22 cellular contexts compared by ENCODE assay signal in the genomic region with DNA sequence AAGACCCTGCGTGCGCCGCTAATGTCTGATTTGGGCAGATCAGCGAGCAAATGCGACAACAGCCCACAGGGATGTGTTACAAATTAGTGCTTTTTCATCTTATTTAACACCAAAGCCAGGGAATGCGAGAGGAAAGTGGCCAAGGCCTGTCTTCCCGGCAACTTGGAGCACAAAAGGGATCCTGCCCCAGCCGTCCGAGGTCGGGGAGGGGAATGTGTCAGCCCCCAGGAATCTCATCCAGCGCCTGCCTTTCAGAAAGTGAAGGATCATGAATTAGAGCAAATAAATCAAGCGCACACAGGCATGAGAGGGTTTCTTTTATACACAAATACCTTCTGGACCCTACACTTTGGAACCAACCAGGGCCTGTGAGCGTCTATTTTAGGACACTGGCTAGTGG.
DNase-seq lines count a peak whose midpoint lies in the region; ATAC-seq, FAIRE-seq and TF ChIP-seq lines count a peak whose summit lies in the region.
"Had no signal": no experiment of that assay in that cellular context is flagged by ENCODE, and none has a peak within 500 bp of the region (broad histone marks: within the 10 kb centered on the region; RNA-seq: fewer than 3 reads in every experiment).

No MANE protein-coding gene starts in this region.

- H3K27ac ChIP-seq in astrocyte (ENCODE audit: low read depth, low read length): peak overlapping the region; percentile 25
- no peak overlapping the region for H3K27ac ChIP-seq in mesenchymal stem cell (ENCODE audit: low read length, poor library complexity, severe bottlenecking)
- no peak overlapping the region for H3K27ac ChIP-seq in thyroid gland

- H3K9ac ChIP-seq in astrocyte (ENCODE audit: low read length) (peak overlapping the region; percentile 50), mesenchymal stem cell (ENCODE audit: low read length) (no peak overlapping the region)

- H3K79me1 ChIP-seq in mesenchymal stem cell (replicated peaks; ENCODE audit: low read length, poor library complexity, severe bottlenecking): no peaks in the 10 kb centered on the region

- H3K4ac ChIP-seq in mesenchymal stem cell (ENCODE audit: low read depth in 1 of 2, low read length in 2 of 2): no peak overlapping the region

- intact Hi-C loops in thyroid gland (cut with DNase I): no loop called here

- H2BK15ac ChIP-seq in mesenchymal stem cell (ENCODE audit: low read depth, poor library complexity, severe bottlenecking): peak overlapping the region; percentile 16

- H3K36me3 ChIP-seq in astrocyte (ENCODE audit: insufficient read depth, low read length): no peaks in the 10 kb centered on the region
- H3K36me3 ChIP-seq in mesenchymal stem cell (ENCODE audit: control insufficient read depth in 1 of 2, insufficient read depth in 2 of 2, low read depth in 1 of 2, low read length in 2 of 2): peaks cover 0 to 2% of the 10 kb centered on the region in 2 experiments
- no peaks in the 10 kb centered on the region for H3K36me3 ChIP-seq in thyroid gland

- ATAC-seq in HG03095 (IDR thresholded peaks at IDR 0.05; ENCODE audit: unreplicated experiment) (no peak), GM19463 (IDR thresholded peaks at IDR 0.05; ENCODE audit: unreplicated experiment) (no peak)

- H3K14ac ChIP-seq in mesenchymal stem cell (ENCODE audit: low read length in 2 of 2): no peak overlapping the region

- H2BK5ac ChIP-seq in mesenchymal stem cell (ENCODE audit: low read depth, low read length, poor library complexity, severe bottlenecking): no peak overlapping the region

- WGBS in mesenchymal stem cell: 61% methylated on average over 13 of the region's 13 CpGs
- WGBS in thyroid gland, 2 donors: 80 to 86% methylated on average over 13 of the region's 13 CpGs

- no peaks in the 10 kb centered on the region for H3K9me3 Mint-ChIP-seq in astrocyte (ENCODE audit: unreplicated experiment)

- DNase-seq in GM13977 (ENCODE audit: low spot score) (peak; percentile 6), astrocyte (ENCODE audit: low read depth) (peak; percentile 71), mesenchymal stem cell (no peak), retina (peak; percentile 49), SKM-1 treated with dmso at 0.1 percent for 144 hours (lab: John Stamatoyannopoulos, UW; ENCODE audit: unreplicated experiment) (no peak), thyroid gland (no peak)
- DNase-seq: 8988T, Caco-2, KBM-7, MV-4-11, NCI-H1417, NCI-H1930, NCI-H226, NCI-H524, NCI-H82, OCI-M1, SHP77 treated with DMSO at 0.1 percent for 48 hours had no signal

- no peaks in the 10 kb centered on the region for H4K20me1 ChIP-seq in astrocyte (ENCODE audit: insufficient read depth, low read length)

- no peak overlapping the region for H4K8ac ChIP-seq in mesenchymal stem cell (ENCODE audit: low read length)

- in situ Hi-C loops in GM13977 (cut with MboI; ENCODE audit: low pct_unique_long_range_greater_than_20kb, low sequenced_read_pairs, unreplicated experiment): loop anchor here (10.0 kb wide), 1 partner anchor 504 kb away; a partner anchor contains a TSS

- H3K79me2 ChIP-seq in astrocyte (ENCODE audit: insufficient read depth, low read length): no peaks in the 10 kb centered on the region

- peaks cover 3% of the 10 kb centered on the region for H3K36me3 Mint-ChIP-seq in astrocyte (ENCODE audit: low read depth, unreplicated experiment)
- H3K36me3 Mint-ChIP-seq: CD14-positive monocyte had no signal

- no peak overlapping the region for H3K4me3 Mint-ChIP-seq in astrocyte (ENCODE audit: unreplicated experiment)
- H3K4me3 Mint-ChIP-seq: CD14-positive monocyte had no signal

- H2BK120ac ChIP-seq in mesenchymal stem cell (ENCODE audit: low read depth, low read length): no peak overlapping the region

- H3K27ac Mint-ChIP-seq in astrocyte (ENCODE audit: unreplicated experiment): no peak overlapping the region
- H3K27ac Mint-ChIP-seq: CD14-positive monocyte had no signal

- no peak overlapping the region for H4K91ac ChIP-seq in mesenchymal stem cell (ENCODE audit: low read length)

- no peak overlapping the region for H2BK12ac ChIP-seq in mesenchymal stem cell (ENCODE audit: low read length in 2 of 2)

- FAIRE-seq in astrocyte (lab: Jason Lieb, UNC): no peak
- FAIRE-seq: G401.6, H1 had no signal

- peaks cover 8% of the 10 kb centered on the region for H3K4me1 ChIP-seq in astrocyte (ENCODE audit: insufficient read depth, low read length)
- peaks cover 9% of the 10 kb centered on the region for H3K4me1 ChIP-seq in mesenchymal stem cell (ENCODE audit: control insufficient read depth, insufficient read depth, low read depth, low read length)
- no peaks in the 10 kb centered on the region for H3K4me1 ChIP-seq in thyroid gland
- H3K4me1 ChIP-seq: Caco-2 had no signal

- no peaks in the 10 kb centered on the region for H3K9me3 ChIP-seq in astrocyte (ENCODE audit: insufficient read depth, low read depth, low read length)
- H3K9me3 ChIP-seq in mesenchymal stem cell (ENCODE audit: control insufficient read depth, low read length): no peaks in the 10 kb centered on the region
- no peaks in the 10 kb centered on the region for H3K9me3 ChIP-seq in thyroid gland
- H3K9me3 ChIP-seq: Caco-2 had no signal

- H3K27me3 ChIP-seq in astrocyte (ENCODE audit: insufficient read depth, low read length): no peaks in the 10 kb centered on the region
- H3K27me3 ChIP-seq in mesenchymal stem cell (ENCODE audit: control insufficient read depth in 1 of 2, insufficient read depth in 1 of 2, low read length in 2 of 2): peaks cover 7 to 60% of the 10 kb centered on the region in 2 experiments
- H3K27me3 ChIP-seq in thyroid gland: no peaks in the 10 kb centered on the region

- TF ChIP-seq CTCF in GM13977 (IDR thresholded peaks at IDR 0.05; ENCODE audit: extremely low read depth, insufficient read depth, missing control alignments): no peak
- TF ChIP-seq CTCF in astrocyte (IDR thresholded peaks at IDR 0.05; ENCODE audit: insufficient read depth, low read depth, low read length): no peak
- TF ChIP-seq CTCF in thyroid gland (IDR thresholded peaks at IDR 0.05): no peak

- H3K4me3 ChIP-seq in astrocyte (ENCODE audit: insufficient read depth, low read depth, low read length) (no peak overlapping the region), mesenchymal stem cell (ENCODE audit: insufficient read depth in 1 of 2, low read depth in 1 of 2, low read length in 2 of 2) (no peak overlapping the region), thyroid gland (replicated peaks in 1 of 3) (no peak overlapping the region)

- H3K18ac ChIP-seq in mesenchymal stem cell (ENCODE audit: low read depth in 1 of 2, low read length in 2 of 2): no peak overlapping the region

- H3K4me2 ChIP-seq in astrocyte (ENCODE audit: low read length) (peak overlapping the region; percentile 65), mesenchymal stem cell (ENCODE audit: low read length, poor library complexity, severe bottlenecking) (no peak overlapping the region)

- TF ChIP-seq POLR2A in thyroid gland (IDR thresholded peaks at IDR 0.05): no peak

- peak overlapping the region; percentile 71 for H2AFZ ChIP-seq in astrocyte (ENCODE audit: low read depth, low read length)
- H2AFZ ChIP-seq in mesenchymal stem cell (ENCODE audit: low read depth, low read length): no peak overlapping the region

- no peak overlapping the region for H2AK5ac ChIP-seq in mesenchymal stem cell (ENCODE audit: low read length, severe bottlenecking)

- no peak overlapping the region for H3K23ac ChIP-seq in mesenchymal stem cell (ENCODE audit: low read length in 2 of 2)

- H3K27me3 Mint-ChIP-seq in astrocyte (ENCODE audit: low read depth, unreplicated experiment): peaks cover 21% of the 10 kb centered on the region

- H3K4me1 Mint-ChIP-seq in astrocyte (ENCODE audit: low read depth, unreplicated experiment): peaks cover 8% of the 10 kb centered on the region

Comparison
In these comparisons a context has a peak if more than half of its experiments do, and no peak if none do; other contexts are left out.
1. DNase-seq: peak in GM13977 (single experiment), astrocyte (single experiment) and retina (single experiment); none in mesenchymal stem cell (single experiment), SKM-1 treated with dmso at 0.1 percent for 144 hours (single experiment) and thyroid gland (0 of 2).